ENCODE assay signal across 14 cellular contexts in genomic region chr6:89048985-89049384, GRCh38. TPM values are rescaled to one million over a fixed set of nuclear protein-coding genes. Genes with fewer than 3 reads are reported as not detected.
DNase-seq lines count a peak whose midpoint lies in the region; ATAC-seq and TF ChIP-seq lines count a peak whose summit lies in the region.
"Had no signal": no experiment of that assay in that cellular context is flagged by ENCODE, and none has a peak within 500 bp of the region (broad histone marks: within the 10 kb centered on the region; RNA-seq: fewer than 3 reads in every experiment).

No MANE protein-coding gene starts in this region.

- peak; percentile 52 for ATAC-seq in RWPE2 (ENCODE audit: low read depth)

- peaks cover 3 to 17% (median 11%) of the 10 kb centered on the region in 4 donors for H3K4me1 Mint-ChIP-seq in CD4-positive, alpha-beta memory T cell

- POLR2A ChIA-PET in CD4-positive, alpha-beta memory T cell (lab: Charles Lee; ENCODE audit: partially characterized antibody) = no interaction called here

- H3K9me3 ChIP-seq in right atrium auricular region (no peaks in the 10 kb centered on the region), left ventricle myocardium inferior (replicated peaks) (no peaks in the 10 kb centered on the region), RWPE2 (ENCODE audit: severe bottlenecking) (no peaks in the 10 kb centered on the region)
- no peaks in the 10 kb centered on the region for H3K9me3 ChIP-seq in CD4-positive, alpha-beta memory T cell (ENCODE audit: control insufficient read depth in 1 of 2, low read length in 2 of 2)

- H3K27me3 Mint-ChIP-seq in CD4-positive, alpha-beta memory T cell = no peaks in the 10 kb centered on the region
- H3K27me3 Mint-ChIP-seq: brain, progenitor cell of endocrine pancreas had no signal

- no peaks in the 10 kb centered on the region for H3K27me3 ChIP-seq in right atrium auricular region
- no peaks in the 10 kb centered on the region for H3K27me3 ChIP-seq in left ventricle myocardium inferior (ENCODE audit: low read depth)
- no peaks in the 10 kb centered on the region for H3K27me3 ChIP-seq in RWPE2 (ENCODE audit: insufficient read depth, poor library complexity, severe bottlenecking)
- no peaks in the 10 kb centered on the region for H3K27me3 ChIP-seq in CD4-positive, alpha-beta memory T cell (ENCODE audit: insufficient read depth, low read length)

- no peaks in the 10 kb centered on the region for H3K36me3 Mint-ChIP-seq in CD4-positive, alpha-beta memory T cell
- H3K36me3 Mint-ChIP-seq: brain had no signal

- no peak for TF ChIP-seq CTCF in right atrium auricular region (IDR thresholded peaks at IDR 0.05)
- TF ChIP-seq CTCF in left ventricle myocardium inferior (IDR thresholded peaks at IDR 0.05; ENCODE audit: borderline replicate concordance) = no peak
- no peak for TF ChIP-seq CTCF in RWPE2 (IDR thresholded peaks at IDR 0.05; ENCODE audit: poor library complexity, severe bottlenecking)
- no peak for TF ChIP-seq CTCF in fibroblast of pulmonary artery (IDR thresholded peaks at IDR 0.05; ENCODE audit: low read length, missing control alignments)

- CTCF ChIA-PET in CD4-positive, alpha-beta memory T cell (lab: Charles Lee; ENCODE audit: partially characterized antibody) = interaction anchor here (1.4 kb wide), 1 partner anchor 30 kb away, joined by 3 read pairs; no protein-coding TSS in a partner anchor

- no peak for TF ChIP-seq POLR2A in erythroblast (IDR thresholded peaks at IDR 0.05; ENCODE audit: low read length)

- H3K36me3 ChIP-seq in right atrium auricular region (no peaks in the 10 kb centered on the region), left ventricle myocardium inferior (no peaks in the 10 kb centered on the region), RWPE2 (ENCODE audit: low read depth) (no peaks in the 10 kb centered on the region)
- H3K36me3 ChIP-seq in CD4-positive, alpha-beta memory T cell (ENCODE audit: insufficient read depth, low read length) = no peaks in the 10 kb centered on the region

- no peak overlapping the region for H3K27ac Mint-ChIP-seq in CD4-positive, alpha-beta memory T cell
- H3K27ac Mint-ChIP-seq: progenitor cell of endocrine pancreas had no signal

- intact Hi-C loops in left ventricle myocardium inferior (cut with micrococcal nuclease) = no loop called here
- intact Hi-C loops in CD4-positive, alpha-beta memory T cell (cut with micrococcal nuclease) = no loop called here

- H3K4me1 ChIP-seq in right atrium auricular region = peaks cover 0 to 23% of the 10 kb centered on the region in 2 donors
- H3K4me1 ChIP-seq in left ventricle myocardium inferior = peaks cover 29% of the 10 kb centered on the region
- H3K4me1 ChIP-seq in RWPE2 (ENCODE audit: insufficient read depth, poor library complexity, severe bottlenecking) = peaks cover 10% of the 10 kb centered on the region
- no peaks in the 10 kb centered on the region for H3K4me1 ChIP-seq in CD4-positive, alpha-beta memory T cell (ENCODE audit: insufficient read depth, low read length)

- H3K4me3 ChIP-seq in right atrium auricular region = no peak overlapping the region
- no peak overlapping the region for H3K4me3 ChIP-seq in left ventricle myocardium inferior
- no peak overlapping the region for H3K4me3 ChIP-seq in RWPE2 (ENCODE audit: severe bottlenecking)
- no peak overlapping the region for H3K4me3 ChIP-seq in fibroblast of pulmonary artery (replicated peaks; ENCODE audit: low read depth, low read length)
- H3K4me3 ChIP-seq in CD4-positive, alpha-beta memory T cell (ENCODE audit: low read length in 2 of 2) = no peak overlapping the region

- H3K27ac ChIP-seq in right atrium auricular region (no peak overlapping the region), left ventricle myocardium inferior (replicated peaks) (no peak overlapping the region), RWPE2 (ENCODE audit: poor library complexity, severe bottlenecking) (no peak overlapping the region)
- H3K27ac ChIP-seq in CD4-positive, alpha-beta memory T cell (ENCODE audit: low read depth, low read length) = no peak overlapping the region

- no peak overlapping the region for H3K4me3 Mint-ChIP-seq in CD4-positive, alpha-beta memory T cell
- H3K4me3 Mint-ChIP-seq: brain had no signal

- peak; percentile 54 for DNase-seq in right atrium auricular region (ENCODE audit: low spot score)
- no peak for DNase-seq in left ventricle myocardium inferior
- DNase-seq in RWPE2 (ENCODE audit: low spot score) = no peak
- DNase-seq in fibroblast of pulmonary artery (ENCODE audit: low read depth) = peak; percentile 76
- DNase-seq in MV-4-11 (lab: John Stamatoyannopoulos, UW) = no peak
- DNase-seq in CD4-positive, alpha-beta memory T cell = no peak
- no peak for DNase-seq in amniotic stem cell (lab: John Stamatoyannopoulos, UW)
- no peak for DNase-seq in erythroblast (lab: John Stamatoyannopoulos, UW)
- DNase-seq: effector CD4-positive, alpha-beta T cell; glutamatergic neuron; Kasumi-1; kidney glomerular epithelial cell had no signal

- no peaks in the 10 kb centered on the region for H3K9me3 Mint-ChIP-seq in CD4-positive, alpha-beta memory T cell

RNA-seq across cellular contexts. Expression of gene PNRC1, which starts 31.6 kb away (rescaled TPM):
- total RNA-seq in right atrium auricular region (100 to 1,000 TPM; 180 to 201 TPM), left ventricle myocardium inferior (180 TPM)
- total RNA-seq in CD4-positive, alpha-beta memory T cell = 100 to 1,000 TPM; 622 to 667 TPM
- 100 to 1,000 TPM; 390 to 516 TPM for polyA plus RNA-seq in CD4-positive, alpha-beta memory T cell

Comparison
In these comparisons a context has a peak if more than half of its experiments do, and no peak if none do; other contexts are left out.
1. DNase-seq: peak in right atrium auricular region (single experiment) and fibroblast of pulmonary artery (single experiment); none in left ventricle myocardium inferior (single experiment), RWPE2 (single experiment), MV-4-11 (single experiment), CD4-positive, alpha-beta memory T cell (0 of 5), amniotic stem cell (single experiment) and erythroblast (0 of 2).